Comparison of ENCODE assay signal across 14 cellular contexts in genomic region chr10:96417432-96417831, GRCh38. TPM values are rescaled to one million over a fixed set of nuclear protein-coding genes. Genes with fewer than 3 reads are reported as not detected.
DNase-seq lines count a peak whose midpoint lies in the region; ATAC-seq and TF ChIP-seq lines count a peak whose summit lies in the region.
"Had no signal": no experiment of that assay in that cellular context is flagged by ENCODE, and none has a peak within 500 bp of the region (broad histone marks: within the 10 kb centered on the region; RNA-seq: fewer than 3 reads in every experiment).

No MANE protein-coding gene starts in this region.

- H4K8ac ChIP-seq in trophoblast cell (ENCODE audit: low read depth, low read length), result no peak overlapping the region

- H2BK5ac ChIP-seq in trophoblast cell (ENCODE audit: low read depth, low read length, poor library complexity), result no peak overlapping the region

- no peaks in the 10 kb centered on the region for H3F3A ChIP-seq in PC-3 (ENCODE audit: low read length, unreplicated experiment)

- H2AFZ ChIP-seq in PC-3 (ENCODE audit: low read length), result no peak overlapping the region
- no peak overlapping the region for H2AFZ ChIP-seq in trophoblast cell (ENCODE audit: insufficient read depth, low read length, poor library complexity)

- H3K27me3 ChIP-seq in PC-3 (ENCODE audit: low read length) (0 out of 2 replicates have a peak, but pooled peaks cover 8% of the 10 kb centered on the region), trophoblast cell (ENCODE audit: insufficient read depth, low read length) (no peaks in the 10 kb centered on the region)

- H3K4me2 ChIP-seq in PC-3 (ENCODE audit: low read length) (peak overlapping the region; percentile 53), trophoblast cell (ENCODE audit: low read length) (no peak overlapping the region)

- no peak for TF ChIP-seq CTCF in PC-3 (conservative IDR thresholded peaks at IDR 0.05; ENCODE audit: low read depth, low read length)
- no peak for TF ChIP-seq CTCF in epithelial cell of esophagus (IDR thresholded peaks at IDR 0.05; ENCODE audit: insufficient read depth, low read depth, low read length, missing control alignments)

- H2AK5ac ChIP-seq in trophoblast cell (ENCODE audit: low read length), result no peak overlapping the region

- H3K27ac ChIP-seq in PC-3 (ENCODE audit: low read length), result no peak overlapping the region
- no peak overlapping the region for H3K27ac ChIP-seq in trophoblast cell (ENCODE audit: low read depth, low read length)

- no peaks in the 10 kb centered on the region for H4K20me1 ChIP-seq in PC-3 (ENCODE audit: low read length)

- H3K4ac ChIP-seq in trophoblast cell (ENCODE audit: low read depth, low read length), result no peak overlapping the region

- DNase-seq in NCI-H2227 (lab: John Stamatoyannopoulos, UW; ENCODE audit: unreplicated experiment), result peak; percentile 10
- no peak for DNase-seq in NCI-H2227 treated with DMSO at 0.1 percent for 48 hours (lab: John Stamatoyannopoulos, UW)
- DNase-seq in PC-3, result peak; percentile 20
- peak; percentile 5 for DNase-seq in epithelial cell of esophagus (ENCODE audit: low read depth)
- DNase-seq in renal cortical epithelial cell (ENCODE audit: low read depth), result peak; percentile 64
- DNase-seq in trophoblast cell, result no peak
- no peak for DNase-seq in NK-92 treated with Interleukin-12 subunit alpha and Interleukin-12 subunit beta, amount 100 ng/mL, for 24 hours (lab: John Stamatoyannopoulos, UW)
- DNase-seq: activated CD4-positive, alpha-beta T cell treated with anti-CD3 and anti-CD28 coated beads for 36 hours; activated effector memory CD4-positive, alpha-beta T cell treated with anti-CD3 and anti-CD28 coated beads, Interleukin-2, amount 50 U/mL, for 16 hours; SIG-M5; stimulated activated naive CD8-positive, alpha-beta T cell treated with anti-CD3 and anti-CD28 coated beads, Interleukin-15, amount 100 ng/mL, for 72 hours had no signal

- H3K4me3 ChIP-seq in PC-3 (ENCODE audit: low read length), result no peak overlapping the region
- no peak overlapping the region for H3K4me3 ChIP-seq in epithelial cell of esophagus (ENCODE audit: low read length)
- no peak overlapping the region for H3K4me3 ChIP-seq in trophoblast cell (ENCODE audit: low read depth, low read length)

- H3K4me1 ChIP-seq in PC-3 (ENCODE audit: insufficient read depth, low read length) (peaks cover 17% of the 10 kb centered on the region), trophoblast cell (ENCODE audit: control insufficient read depth in 1 of 2, insufficient read depth in 2 of 2, low read length in 2 of 2) (peaks cover 5 to 9% of the 10 kb centered on the region in 2 experiments)

- no peak overlapping the region for H4K91ac ChIP-seq in trophoblast cell (ENCODE audit: low read depth, low read length)

- H3K36me3 ChIP-seq in PC-3 (ENCODE audit: low read depth, low read length), result no peaks in the 10 kb centered on the region
- no peaks in the 10 kb centered on the region for H3K36me3 ChIP-seq in trophoblast cell (ENCODE audit: control insufficient read depth in 1 of 2, insufficient read depth in 2 of 2, low read length in 2 of 2)

- H4K12ac ChIP-seq in trophoblast cell (ENCODE audit: low read depth, low read length), result no peak overlapping the region

- no CpG with 5 or more reads among the region's 3 CpGs for WGBS in trophoblast cell (ENCODE audit: extremely low coverage, insufficient coverage, insufficient read length)

- H3K23ac ChIP-seq in trophoblast cell (ENCODE audit: low read length), result no peak overlapping the region

- H3K9me3 ChIP-seq in PC-3 (ENCODE audit: low read length) (no peaks in the 10 kb centered on the region), trophoblast cell (ENCODE audit: insufficient read depth, low read depth, low read length) (no peaks in the 10 kb centered on the region)

- BruUV-seq in PC-3 (replicated peaks; lab: Mats Ljungman, UMichigan), result no TSS peak

- no peak overlapping the region for H3K14ac ChIP-seq in trophoblast cell (ENCODE audit: low read length)

- H3K79me2 ChIP-seq in PC-3 (ENCODE audit: low read length) (no peaks in the 10 kb centered on the region), trophoblast cell (ENCODE audit: control insufficient read depth, insufficient read depth, low read length, poor library complexity) (no peaks in the 10 kb centered on the region)

- H2BK120ac ChIP-seq in trophoblast cell (ENCODE audit: insufficient read depth, low read length, poor library complexity), result no peak overlapping the region

- intact Hi-C loops in PC-3 (cut with micrococcal nuclease), result no loop called here

- POLR2A ChIA-PET in PC-3 (lab: Charles Lee; ENCODE audit: unreplicated experiment), result no interaction called here

- CTCF ChIA-PET in PC-3 (lab: Charles Lee), result no interaction called here

- no peaks in the 10 kb centered on the region for H3K9me2 ChIP-seq in PC-3 (replicated peaks; ENCODE audit: low read length)

- H3K18ac ChIP-seq in trophoblast cell (ENCODE audit: low read length), result no peak overlapping the region

- H2BK12ac ChIP-seq in trophoblast cell (ENCODE audit: low read length), result no peak overlapping the region

- ATAC-seq in PC-3 (no peak), HG03354 (IDR thresholded peaks at IDR 0.05; ENCODE audit: poor library complexity, severe bottlenecking, unreplicated experiment) (no peak)
- ATAC-seq: activated CD4-positive, alpha-beta T cell treated with anti-CD3 and anti-CD28 coated beads for 36 hours; stimulated activated naive CD8-positive, alpha-beta T cell treated with anti-CD3 and anti-CD28 coated beads, Interleukin-15, amount 100 ng/mL, for 72 hours had no signal

- H3K79me1 ChIP-seq in trophoblast cell (ENCODE audit: low read length), result no peaks in the 10 kb centered on the region

- H3K9ac ChIP-seq in PC-3 (ENCODE audit: low read length) (no peak overlapping the region), trophoblast cell (ENCODE audit: low read length) (no peak overlapping the region)

RNA-seq across cellular contexts. Expression of gene OPALIN, which starts 58.6 kb away (rescaled TPM):
- total RNA-seq in PC-3 (2014; rRNA removed) (not detected in 2 replicates), renal cortical epithelial cell (0.05 TPM in 1 of 2 replicates, not detected in the other)
- 0.01 and 0.04 TPM in 2 replicates for polyA plus RNA-seq in trophoblast cell (2013)
- total RNA-seq: activated CD4-positive, alpha-beta T cell treated with anti-CD3 and anti-CD28 coated beads for 36 hours; fibroblast of lung had no signal
- polyA plus RNA-seq: fibroblast of lung, keratinocyte had no signal

Comparison
In these comparisons a context has a peak if more than half of its experiments do, and no peak if none do; other contexts are left out.
1. DNase-seq: peak in NCI-H2227 (single experiment), PC-3 (single experiment), epithelial cell of esophagus (single experiment) and renal cortical epithelial cell (single experiment); none in NCI-H2227 treated with DMSO at 0.1 percent for 48 hours (single experiment), trophoblast cell (0 of 2) and NK-92 treated with Interleukin-12 subunit alpha and Interleukin-12 subunit beta, amount 100 ng/mL, for 24 hours (single experiment).